8 cellular contexts compared by ENCODE assay signal in genomic region chr2:203782262-203782976, GRCh38.
A peak's percentile ranks its signal among the peaks of the same experiment; 100 is the strongest.
DNase-seq lines count a peak whose midpoint lies in the region; ATAC-seq, FAIRE-seq and TF ChIP-seq lines count a peak whose summit lies in the region.

No MANE protein-coding gene starts in this region.

- peak; percentile 73 for TF ChIP-seq RAD21 in HepG2 (CRISPR knock-in tag; IDR thresholded peaks at IDR 0.05)

- H2AFZ ChIP-seq in HepG2 (ENCODE audit: low read length), result no peak overlapping the region

- intact Hi-C loops in HepG2 (cut with micrococcal nuclease; ENCODE audit: unreplicated experiment) (loop anchor here (2.0 to 5.0 kb wide), 2 partner anchors 70 to 248 kb away; partner anchors contain the start of gene RAPH1), posterior vena cava (cut with DNase I) (no loop called here)

- no peaks in the 10 kb centered on the region for H3K9me3 ChIP-seq in HepG2 (ENCODE audit: low read length)

- H3K36me3 ChIP-seq in HepG2 (replicated peaks in 1 of 2; ENCODE audit: control insufficient read depth in 1 of 2, insufficient read depth in 2 of 2, low read length in 2 of 2), result no peaks in the 10 kb centered on the region

- POLR2A ChIA-PET in HepG2 (lab: Yijun Ruan, JAX), result interaction anchor here (1.2 to 6.3 kb wide), 6 partner anchors 12 to 543 kb away, joined by 3 to 225 read pairs (median 18); partner anchors contain the start of gene CYP20A1

- DNase-seq in D341Med (ENCODE audit: low spot score) (peak; percentile 66), NCI-H1436 treated with DMSO at 0.1 percent for 48 hours (lab: John Stamatoyannopoulos, UW) (peak; percentile 9), choroid plexus epithelial cell (ENCODE audit: low read depth) (peak; percentile 98), HepG2 (ENCODE audit: low spot score) (peak; percentile 78), posterior vena cava (ENCODE audit: low spot score) (no peak)
- peak in 3 of 4 experiments; percentile 4 to 24 (median 14) for DNase-seq in activated CD4-positive, CD25-positive, alpha-beta regulatory T cell (lab: John Stamatoyannopoulos, UW)
- DNase-seq in stimulated activated CD8-positive, alpha-beta memory T cell treated with anti-CD3 and anti-CD28 coated beads, Interleukin-12 subunit alpha, Interleukin-12 subunit beta, amount 100 ng/mL, for 1 hour (ENCODE audit: low read depth), result peak; percentile 37

- in situ Hi-C loops in HepG2 (cut with HindIII; ENCODE audit: extremely low pct_ligation_motif_present, low pct_unique_long_range_greater_than_20kb), result loop anchor here (5.0 kb wide), 1 partner anchor 135 kb away; no protein-coding TSS in a partner anchor

- peak; percentile 76 for ATAC-seq in GM21723 (IDR thresholded peaks at IDR 0.05; ENCODE audit: unreplicated experiment)
- peak; percentile 10; the same call in 1 of the 3 replicates for ATAC-seq in HepG2

- peaks cover 60% of the 10 kb centered on the region for H3K4me1 ChIP-seq in HepG2 (ENCODE audit: insufficient read depth, low read length)

- BruUV-seq in HepG2 (replicated peaks; lab: Mats Ljungman, UMichigan), result no TSS peak

- peak overlapping the region; percentile 66 for H3K9ac ChIP-seq in HepG2 (ENCODE audit: insufficient read depth, low read depth, low read length)

- peak; percentile 46 for FAIRE-seq in HepG2 (lab: Jason Lieb, UNC)

- H3K4me3 ChIP-seq in choroid plexus epithelial cell (ENCODE audit: low read depth, low read length) (no peak overlapping the region), HepG2 (replicated peaks in 1 of 3; ENCODE audit: insufficient read depth in 1 of 3, low read depth in 2 of 3, low read length in 3 of 3) (no peak overlapping the region)

- H3K27me3 ChIP-seq in HepG2 (ENCODE audit: control insufficient read depth in 1 of 2, insufficient read depth in 2 of 2, low read length in 2 of 2), result no peaks in the 10 kb centered on the region

- no peak for TF ChIP-seq EP300 in HepG2 (IDR thresholded peaks at IDR 0.05; ENCODE audit: low read depth in 2 of 2, low read length in 2 of 2)
- no peak for TF ChIP-seq EP300 in HepG2 (CRISPR knock-in tag; IDR thresholded peaks at IDR 0.05; ENCODE audit: borderline replicate concordance)

- CTCF ChIA-PET in HepG2 (lab: Yijun Ruan, JAX; ENCODE audit: low intra/inter-chr PET ratio, low total read pairs), result no interaction called here

- peak overlapping the region; percentile 93 for H3K27ac ChIP-seq in HepG2 (ENCODE audit: extremely low read length, insufficient read depth, low read length)

- H4K20me1 ChIP-seq in HepG2 (ENCODE audit: insufficient read depth, low read length), result no peaks in the 10 kb centered on the region

- peak overlapping the region; percentile 67 for H3K4me2 ChIP-seq in HepG2 (ENCODE audit: low read depth, low read length)

- no peaks in the 10 kb centered on the region for H3K79me2 ChIP-seq in HepG2 (ENCODE audit: insufficient read depth, low read length)

- WGBS in HepG2 (ENCODE audit: low lambda C conversion rate), result 87% methylated on average over 5 of the region's 5 CpGs

- no peak for TF ChIP-seq POLR2A in HepG2 (IDR thresholded peaks at IDR 0.05; ENCODE audit: insufficient read depth in 1 of 2, low read depth in 2 of 2, low read length in 2 of 2)

- TF ChIP-seq CTCF in choroid plexus epithelial cell (conservative IDR thresholded peaks at IDR 0.05; ENCODE audit: low read depth, low read length) (peak; percentile 95), HepG2 (CRISPR knock-in tag; IDR thresholded peaks at IDR 0.05) (peak; percentile 78)

TF ChIP-seq in HepG2, 621 proteins besides CTCF, POLR2A, EP300 and RAD21 (continues in another document):
- TF ChIP-seq, protein P1, sequence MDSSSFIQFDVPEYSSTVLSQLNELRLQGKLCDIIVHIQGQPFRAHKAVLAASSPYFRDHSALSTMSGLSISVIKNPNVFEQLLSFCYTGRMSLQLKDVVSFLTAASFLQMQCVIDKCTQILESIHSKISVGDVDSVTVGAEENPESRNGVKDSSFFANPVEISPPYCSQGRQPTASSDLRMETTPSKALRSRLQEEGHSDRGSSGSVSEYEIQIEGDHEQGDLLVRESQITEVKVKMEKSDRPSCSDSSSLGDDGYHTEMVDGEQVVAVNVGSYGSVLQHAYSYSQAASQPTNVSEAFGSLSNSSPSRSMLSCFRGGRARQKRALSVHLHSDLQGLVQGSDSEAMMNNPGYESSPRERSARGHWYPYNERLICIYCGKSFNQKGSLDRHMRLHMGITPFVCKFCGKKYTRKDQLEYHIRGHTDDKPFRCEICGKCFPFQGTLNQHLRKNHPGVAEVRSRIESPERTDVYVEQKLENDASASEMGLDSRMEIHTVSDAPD (CRISPR knock-in tag; IDR thresholded peaks at IDR 0.05), result peak; percentile 48; the same call in 1 of the 2 replicates
- TF ChIP-seq ZNF235 (CRISPR knock-in tag; IDR thresholded peaks at IDR 0.05; ENCODE audit: borderline replicate concordance), result no peak
- no peak for TF ChIP-seq ZNF687 (CRISPR knock-in tag; IDR thresholded peaks at IDR 0.05)
- no peak for TF ChIP-seq ZFP36L1 (CRISPR knock-in tag; IDR thresholded peaks at IDR 0.05)
- TF ChIP-seq STAT5B (CRISPR knock-in tag; IDR thresholded peaks at IDR 0.05), result no peak
- TF ChIP-seq ZNF180 (CRISPR knock-in tag; IDR thresholded peaks at IDR 0.05; ENCODE audit: borderline replicate concordance, low read depth), result no peak
- no peak for TF ChIP-seq SP1 (IDR thresholded peaks at IDR 0.05)
- no peak for TF ChIP-seq SP1 (CRISPR knock-in tag; IDR thresholded peaks at IDR 0.05)
- TF ChIP-seq KAT7 (CRISPR knock-in tag; IDR thresholded peaks at IDR 0.05; ENCODE audit: borderline replicate concordance), result no peak
- no peak for TF ChIP-seq ARNTL (CRISPR knock-in tag; IDR thresholded peaks at IDR 0.05)
- TF ChIP-seq ZNF557 (CRISPR knock-in tag; IDR thresholded peaks at IDR 0.05), result no peak
- TF ChIP-seq ZMAT5 (CRISPR knock-in tag; IDR thresholded peaks at IDR 0.05; ENCODE audit: borderline replicate concordance, low read depth), result no peak
- TF ChIP-seq CREB3 (CRISPR knock-in tag; IDR thresholded peaks at IDR 0.05), result no peak
- TF ChIP-seq ZNF839 (CRISPR knock-in tag; IDR thresholded peaks at IDR 0.05; ENCODE audit: borderline replicate concordance), result no peak
- TF ChIP-seq KDM6A (CRISPR knock-in tag; IDR thresholded peaks at IDR 0.05; ENCODE audit: low read depth), result no peak
- no peak; the same call in 1 of the 2 replicates for TF ChIP-seq YEATS4 (CRISPR knock-in tag; IDR thresholded peaks at IDR 0.05; ENCODE audit: borderline replicate concordance)
- no peak for TF ChIP-seq HNRNPK (IDR thresholded peaks at IDR 0.05; ENCODE audit: low read depth, low read length, poor library complexity, severe bottlenecking)
- no peak for TF ChIP-seq POLR2G (IDR thresholded peaks at IDR 0.05; ENCODE audit: low read depth, low read length)
- no peak for TF ChIP-seq ZNF605 (CRISPR knock-in tag; IDR thresholded peaks at IDR 0.05)
- peak; percentile 68; the same call in 1 of the 2 replicates for TF ChIP-seq ZNF644 (CRISPR knock-in tag; IDR thresholded peaks at IDR 0.05; ENCODE audit: low read depth)
- TF ChIP-seq ADNP (CRISPR knock-in tag; IDR thresholded peaks at IDR 0.05), result 0 out of 2 replicates have a peak, but pooled peaks have one; percentile 22
- TF ChIP-seq ZEB1 (IDR thresholded peaks at IDR 0.05; ENCODE audit: insufficient replicate concordance, low read depth), result no peak
- TF ChIP-seq NFIC (IDR thresholded peaks at IDR 0.05; ENCODE audit: low read length), result no peak
- no peak for TF ChIP-seq ZNF652 (CRISPR knock-in tag; IDR thresholded peaks at IDR 0.05; ENCODE audit: borderline replicate concordance, low read depth)
- no peak for TF ChIP-seq ZNF703 (CRISPR knock-in tag; IDR thresholded peaks at IDR 0.05; ENCODE audit: borderline replicate concordance)
- TF ChIP-seq HOXA5 (CRISPR knock-in tag; IDR thresholded peaks at IDR 0.05), result 0 out of 2 replicates have a peak, but pooled peaks have one; percentile 42
